In genomic region chr14:95314609-95315008, GRCh38 we compare ENCODE assay signal across 9 cellular contexts. TPM values are rescaled to one million over a fixed set of nuclear protein-coding genes. Genes with fewer than 3 reads are reported as not detected.
A peak's percentile ranks its signal among the peaks of the same experiment; 100 is the strongest.
DNase-seq lines count a peak whose midpoint lies in the region; TF ChIP-seq lines count a peak whose summit lies in the region.
"Had no signal": no experiment of that assay in that cellular context is flagged by ENCODE, and none has a peak within 500 bp of the region (broad histone marks: within the 10 kb centered on the region; RNA-seq: fewer than 3 reads in every experiment).

No MANE protein-coding gene starts in this region.

- intact Hi-C loops in colonic mucosa (cut with DNase I), result no loop called here

- H3K27ac ChIP-seq in colonic mucosa, result peak overlapping the region; percentile 14
- H3K27ac ChIP-seq: ascending aorta had no signal

- H3K4me3 ChIP-seq in colonic mucosa, result no peak overlapping the region
- H3K4me3 ChIP-seq: ascending aorta had no signal

- peaks cover 14% of the 10 kb centered on the region for H3K4me1 ChIP-seq in colonic mucosa
- H3K4me1 ChIP-seq: ascending aorta had no signal

- H3K9me3 ChIP-seq in colonic mucosa, result no peaks in the 10 kb centered on the region
- H3K9me3 ChIP-seq: ascending aorta had no signal

- no peaks in the 10 kb centered on the region for H3K36me3 ChIP-seq in colonic mucosa
- H3K36me3 ChIP-seq: ascending aorta had no signal

- peak overlapping the region in 1 of 2 donors; percentile 77 for H3K9ac ChIP-seq in colonic mucosa (ENCODE audit: low read depth in 2 of 2, low read length in 2 of 2)

- H3K27me3 ChIP-seq in colonic mucosa, result no peaks in the 10 kb centered on the region
- H3K27me3 ChIP-seq: ascending aorta had no signal

- DNase-seq in CD1c-positive myeloid dendritic cell (ENCODE audit: extremely low spot score) (peak; percentile 86), GM20000 (ENCODE audit: low spot score) (peak; percentile 74), LHCN-M2 (ENCODE audit: low read depth) (peak; percentile 58), colonic mucosa (no peak), NCI-H2227 treated with DMSO at 0.1 percent for 48 hours (lab: John Stamatoyannopoulos, UW) (no peak), NCI-H1436 treated with DMSO at 0.1 percent for 48 hours (lab: John Stamatoyannopoulos, UW) (no peak), NCI-H2227 (lab: John Stamatoyannopoulos, UW; ENCODE audit: unreplicated experiment) (no peak)
- DNase-seq in stimulated activated CD4-positive, alpha-beta T cell treated with anti-CD3 and anti-CD28 coated beads, Interleukin-12 subunit alpha, Interleukin-12 subunit beta, amount 100 ng/mL, for 48 hours (ENCODE audit: low read depth in 2 of 3, low spot score in 1 of 3), result peak; percentile 27 to 42 (median 40)

- no peak for TF ChIP-seq CTCF in GM20000 (IDR thresholded peaks at IDR 0.05; ENCODE audit: extremely low read depth, missing control alignments)
- no peak for TF ChIP-seq CTCF in colonic mucosa (IDR thresholded peaks at IDR 0.05)

RNA-seq across cellular contexts. Expression of gene CLMN, which starts 5.1 kb away (rescaled TPM):
- total RNA-seq in LHCN-M2 (2014; rRNA removed) (3.1 and 3.6 TPM in 2 replicates), colonic mucosa (100 to 1,000 TPM; 105 to 131 TPM)
- polyA plus RNA-seq in LHCN-M2 (2012), result 2.6 TPM

Comparison
In these comparisons a context has a peak if more than half of its experiments do, and no peak if none do; other contexts are left out.
1. DNase-seq: peak in CD1c-positive myeloid dendritic cell (single experiment), GM20000 (single experiment), LHCN-M2 (single experiment) and stimulated activated CD4-positive, alpha-beta T cell treated with anti-CD3 and anti-CD28 coated beads, Interleukin-12 subunit alpha, Interleukin-12 subunit beta, amount 100 ng/mL, for 48 hours (3 of 3); none in colonic mucosa (single experiment), NCI-H2227 treated with DMSO at 0.1 percent for 48 hours (single experiment), NCI-H1436 treated with DMSO at 0.1 percent for 48 hours (single experiment) and NCI-H2227 (single experiment).
2. RNA of gene CLMN, which starts 5.1 kb away (total RNA-seq): 105 to 131 TPM in colonic mucosa; 3.1 to 3.6 TPM in LHCN-M2; every median in the first group is over 10 times any median in the second.